In the genomic region with DNA sequence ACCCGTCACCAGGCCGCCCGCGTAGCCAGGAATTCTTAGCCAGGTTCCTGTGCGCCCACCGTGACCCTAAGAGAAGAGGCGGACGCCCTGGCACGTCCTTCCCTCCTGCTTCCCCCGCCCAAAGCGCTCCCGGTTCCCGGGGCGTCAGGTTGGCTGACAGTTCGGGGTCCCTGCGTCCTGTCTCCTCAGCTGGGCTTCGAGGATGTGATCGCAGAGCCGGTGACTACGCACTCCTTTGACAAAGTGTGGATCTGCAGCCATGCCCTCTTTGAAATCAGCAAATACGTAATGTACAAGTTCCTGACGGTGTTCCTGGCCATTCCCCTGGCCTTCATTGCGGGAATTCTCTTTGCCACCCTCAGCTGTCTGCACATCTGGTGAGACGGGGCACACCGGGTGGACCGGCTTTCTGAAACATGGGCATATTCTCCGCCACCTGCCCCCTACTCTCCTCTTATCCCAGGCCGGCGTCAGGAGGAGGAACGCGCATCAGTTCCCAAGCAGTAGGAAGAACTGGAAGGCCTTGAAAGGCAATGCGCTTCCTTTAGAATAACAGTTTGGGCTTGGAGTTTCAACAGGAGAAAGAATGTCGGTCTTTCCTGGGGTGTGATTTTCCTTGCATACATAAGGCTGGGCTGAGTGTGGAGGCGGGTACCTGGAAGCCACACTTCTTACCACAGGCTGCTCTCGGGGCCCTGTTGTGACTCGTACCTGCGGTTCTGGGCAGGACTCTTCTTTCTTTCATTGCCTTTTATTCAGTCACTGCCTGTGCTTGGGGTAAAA, we compare ENCODE assay signal across 8 cellular contexts. TPM values are rescaled to one million over a fixed set of nuclear protein-coding genes. Genes with fewer than 3 reads are reported as not detected.
DNase-seq lines count a peak whose midpoint lies in the region; ATAC-seq and TF ChIP-seq lines count a peak whose summit lies in the region.

No MANE protein-coding gene starts in this region.

- H3K36me3 Mint-ChIP-seq in T-helper 2 cell treated with Interferon-gamma antibody and Interleukin-4, amounts not matched to agents 5 μg/mL and 100 μg/mL, for 36 hours (ENCODE audit: low read depth): no peaks in the 10 kb centered on the region
- no peaks in the 10 kb centered on the region for H3K36me3 Mint-ChIP-seq in dendritic cell treated with granulocyte-macrophage colony-stimulating factor and Interleukin-4, amounts not matched to agents 40 ng/mL and 50 ng/mL, for 4 days (ENCODE audit: low read depth)

- DNase-seq in GM10266 (ENCODE audit: extremely low spot score) (peak; percentile 18), lower leg skin (ENCODE audit: low spot score in 2 of 2) (peak; percentile 62 to 90), NCI-H2107 treated with DMSO at 0.1 percent for 48 hours (lab: John Stamatoyannopoulos, UW; ENCODE audit: unreplicated experiment) (no peak), NCI-H446 treated with DMSO at 0.1 percent for 48 hours (lab: John Stamatoyannopoulos, UW) (no peak)
- peak; percentile 30 for DNase-seq in T-helper 2 cell treated with Interferon-gamma antibody and Interleukin-4, amounts not matched to agents 5 μg/mL and 100 μg/mL, for 36 hours (ENCODE audit: low spot score)
- peak; percentile 49 to 66 for DNase-seq in stimulated activated naive CD8-positive, alpha-beta T cell treated with anti-CD3 and anti-CD28 coated beads, Interleukin-15, amount 100 ng/mL, for 72 hours

- 2 to 3% methylated on average over 32 to 35 of the region's 37 CpGs for WGBS in lower leg skin, 2 donors

- peaks cover 8% of the 10 kb centered on the region for H3K4me1 Mint-ChIP-seq in T-helper 2 cell treated with Interferon-gamma antibody and Interleukin-4, amounts not matched to agents 5 μg/mL and 100 μg/mL, for 36 hours (ENCODE audit: low read depth)
- peaks cover 12% of the 10 kb centered on the region for H3K4me1 Mint-ChIP-seq in dendritic cell treated with granulocyte-macrophage colony-stimulating factor and Interleukin-4, amounts not matched to agents 40 ng/mL and 50 ng/mL, for 4 days (ENCODE audit: low read depth)
- peaks cover 21% of the 10 kb centered on the region for H3K4me1 Mint-ChIP-seq in stimulated activated naive CD8-positive, alpha-beta T cell treated with anti-CD3 and anti-CD28 coated beads, Interleukin-15, amount 100 ng/mL, for 72 hours

- intact Hi-C loops in dendritic cell treated with granulocyte-macrophage colony-stimulating factor and Interleukin-4, amounts not matched to agents 40 ng/mL and 50 ng/mL, for 4 days (cut with micrococcal nuclease): no loop called here
- intact Hi-C loops in lower leg skin (cut with DNase I; ENCODE audit: low total_unique reads): loop anchor here (5.0 kb wide), 1 partner anchor 243 kb away; no protein-coding TSS in a partner anchor

- peaks cover 65% of the 10 kb centered on the region for H3K27me3 Mint-ChIP-seq in T-helper 2 cell treated with Interferon-gamma antibody and Interleukin-4, amounts not matched to agents 5 μg/mL and 100 μg/mL, for 36 hours (ENCODE audit: low read depth)
- H3K27me3 Mint-ChIP-seq in dendritic cell treated with granulocyte-macrophage colony-stimulating factor and Interleukin-4, amounts not matched to agents 40 ng/mL and 50 ng/mL, for 4 days: peaks cover 53% of the 10 kb centered on the region
- peaks cover 75% of the 10 kb centered on the region for H3K27me3 Mint-ChIP-seq in stimulated activated naive CD8-positive, alpha-beta T cell treated with anti-CD3 and anti-CD28 coated beads, Interleukin-15, amount 100 ng/mL, for 72 hours

- H3K27ac Mint-ChIP-seq in T-helper 2 cell treated with Interferon-gamma antibody and Interleukin-4, amounts not matched to agents 5 μg/mL and 100 μg/mL, for 36 hours: no peak overlapping the region
- H3K27ac Mint-ChIP-seq in dendritic cell treated with granulocyte-macrophage colony-stimulating factor and Interleukin-4, amounts not matched to agents 40 ng/mL and 50 ng/mL, for 4 days: no peak overlapping the region
- peak overlapping the region in 1 of 2 donors; percentile 93 for H3K27ac Mint-ChIP-seq in stimulated activated naive CD8-positive, alpha-beta T cell treated with anti-CD3 and anti-CD28 coated beads, Interleukin-15, amount 100 ng/mL, for 72 hours

- peak; percentile 64 for ATAC-seq in HG02642 (IDR thresholded peaks at IDR 0.05; ENCODE audit: poor library complexity, unreplicated experiment)
- peak; percentile 96 for ATAC-seq in stimulated activated naive CD8-positive, alpha-beta T cell treated with anti-CD3 and anti-CD28 coated beads, Interleukin-15, amount 100 ng/mL, for 72 hours

- no peak for TF ChIP-seq POLR2A in lower leg skin (IDR thresholded peaks at IDR 0.05)

- no peaks in the 10 kb centered on the region for H3K9me3 Mint-ChIP-seq in T-helper 2 cell treated with Interferon-gamma antibody and Interleukin-4, amounts not matched to agents 5 μg/mL and 100 μg/mL, for 36 hours
- H3K9me3 Mint-ChIP-seq in dendritic cell treated with granulocyte-macrophage colony-stimulating factor and Interleukin-4, amounts not matched to agents 40 ng/mL and 50 ng/mL, for 4 days: no peaks in the 10 kb centered on the region
- H3K9me3 Mint-ChIP-seq in stimulated activated naive CD8-positive, alpha-beta T cell treated with anti-CD3 and anti-CD28 coated beads, Interleukin-15, amount 100 ng/mL, for 72 hours: peaks cover 0 to 4% of the 10 kb centered on the region in 2 donors

- peak overlapping the region; percentile 59 for H3K4me3 Mint-ChIP-seq in T-helper 2 cell treated with Interferon-gamma antibody and Interleukin-4, amounts not matched to agents 5 μg/mL and 100 μg/mL, for 36 hours
- H3K4me3 Mint-ChIP-seq in dendritic cell treated with granulocyte-macrophage colony-stimulating factor and Interleukin-4, amounts not matched to agents 40 ng/mL and 50 ng/mL, for 4 days: peak overlapping the region; percentile 73
- H3K4me3 Mint-ChIP-seq in stimulated activated naive CD8-positive, alpha-beta T cell treated with anti-CD3 and anti-CD28 coated beads, Interleukin-15, amount 100 ng/mL, for 72 hours: peak overlapping the region; percentile 54 to 65

- TF ChIP-seq CTCF in GM10266 (IDR thresholded peaks at IDR 0.05; ENCODE audit: control insufficient read depth, insufficient read depth, low read depth, missing control alignments): no peak
- no peak for TF ChIP-seq CTCF in lower leg skin (IDR thresholded peaks at IDR 0.05)

- H3K4me3 ChIP-seq in lower leg skin (ENCODE audit: low read depth, poor library complexity, severe bottlenecking): peak overlapping the region; percentile 82

RNA-seq across cellular contexts. Expression of a gene that starts 0.7 kb away (rescaled TPM):
- 10 to 100 TPM; 47.3 to 72.1 (median 67.7) TPM for total RNA-seq in lower leg skin

RNA-seq across cellular contexts. Expression of a gene that starts 24.6 kb away (rescaled TPM):
- 100 to 1,000 TPM in 3 of 4 donors, 10 to 100 TPM in 1; 78.7 to 178 (median 139) TPM for total RNA-seq in lower leg skin

Comparison
In these comparisons a context has a peak if more than half of its experiments do, and no peak if none do; other contexts are left out.
1. DNase-seq: peak in GM10266 (single experiment), T-helper 2 cell treated with Interferon-gamma antibody and Interleukin-4, amounts not matched to agents 5 μg/mL and 100 μg/mL, for 36 hours (single experiment), lower leg skin (2 of 2) and stimulated activated naive CD8-positive, alpha-beta T cell treated with anti-CD3 and anti-CD28 coated beads, Interleukin-15, amount 100 ng/mL, for 72 hours (2 of 2); none in NCI-H2107 treated with DMSO at 0.1 percent for 48 hours (single experiment) and NCI-H446 treated with DMSO at 0.1 percent for 48 hours (single experiment).
2. Peak in every context shown above with its lines, with median percentiles within 50 percentile points of each other: H3K4me3 Mint-ChIP-seq.